ENCODE assay signal across 19 cellular contexts in genomic region chr22:39250131-39250530, GRCh38.
"Had no signal": no experiment of that assay in that cellular context is flagged by ENCODE, and none has a peak within 500 bp of the region (broad histone marks: within the 10 kb centered on the region; RNA-seq: fewer than 3 reads in every experiment).

No MANE protein-coding gene starts in this region.

- ATAC-seq: activated naive CD8-positive, alpha-beta T cell treated with anti-CD3 and anti-CD28 coated beads, Interleukin-2, amount 50 U/mL, for 24 hours; left ventricle myocardium superior; psoas muscle; sciatic nerve had no signal

- H3K27ac ChIP-seq: ascending aorta, colonic mucosa, psoas muscle, spleen, vagina had no signal

- H3K9me3 ChIP-seq: ascending aorta, colonic mucosa, psoas muscle, spleen, thyroid gland, vagina had no signal

- H3K4me1 ChIP-seq: colonic mucosa had no signal

- DNase-seq: activated CD4-positive, CD25-positive, alpha-beta regulatory T cell treated with anti-CD3 and anti-CD28 coated beads, Interleukin-2, amount 50 U/mL, for 72 hours; activated naive CD4-positive, alpha-beta T cell treated with Interleukin-2 at 50 U/mL for 16 hours; activated naive CD8-positive, alpha-beta T cell treated with anti-CD3 and anti-CD28 coated beads, Interleukin-2, amount 50 U/mL, for 24 hours; activated T-cell treated with anti-CD3 and anti-CD28 coated beads for 4 hours; colonic mucosa; effector CD8-positive, alpha-beta T cell; foreskin fibroblast; hippocampal formation; kidney; left ventricle myocardium superior; mesenchymal stem cell; spleen; T-helper 9 cell; thyroid gland had no signal

- H3K27me3 ChIP-seq: thyroid gland, vagina had no signal

- H3K4me3 Mint-ChIP-seq: activated naive CD8-positive, alpha-beta T cell treated with anti-CD3 and anti-CD28 coated beads, Interleukin-2, amount 50 U/mL, for 24 hours; nephron had no signal

- H3K9me3 Mint-ChIP-seq: activated naive CD8-positive, alpha-beta T cell treated with anti-CD3 and anti-CD28 coated beads, Interleukin-2, amount 50 U/mL, for 24 hours; nephron had no signal

- H3K27ac Mint-ChIP-seq: activated naive CD8-positive, alpha-beta T cell treated with anti-CD3 and anti-CD28 coated beads, Interleukin-2, amount 50 U/mL, for 24 hours had no signal

- H3K4me3 ChIP-seq: ascending aorta, colonic mucosa, psoas muscle, spleen, thyroid gland, vagina had no signal

- H3K36me3 ChIP-seq: ascending aorta, colonic mucosa, spleen, thyroid gland, vagina had no signal
